In the genomic region with DNA sequence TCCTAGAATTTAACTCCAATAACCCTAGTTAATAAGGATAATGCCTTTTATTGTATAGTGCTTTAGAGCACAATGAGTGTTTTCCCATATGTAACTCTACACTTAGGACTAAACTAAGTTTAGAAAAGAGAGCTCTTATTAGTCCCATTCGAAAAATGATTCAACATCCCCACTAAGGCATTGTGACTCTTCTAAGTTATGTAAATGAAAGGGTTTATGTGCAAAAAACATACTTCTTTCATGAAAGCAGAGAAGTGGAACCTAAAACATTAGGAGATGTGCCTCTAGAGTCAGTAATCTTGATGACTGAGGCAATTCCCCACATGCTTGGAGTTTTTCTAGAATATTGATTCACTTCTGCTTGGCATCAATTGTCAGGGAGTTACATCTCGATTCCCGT, we compare ENCODE assay signal across 36 cellular contexts.
"Had no signal": no experiment of that assay in that cellular context is flagged by ENCODE, and none has a peak within 500 bp of the region (broad histone marks: within the 10 kb centered on the region; RNA-seq: fewer than 3 reads in every experiment).

No MANE protein-coding gene starts in this region.

- H3K4me1 Mint-ChIP-seq: activated naive CD4-positive, alpha-beta T cell treated with anti-CD3 and anti-CD28 coated beads, Interleukin-2, amount 10 ng/mL, durations not matched to agents 7 days and 5 days; activated naive CD4-positive, alpha-beta T cell treated with anti-CD3 and anti-CD28 coated beads, Interleukin-2, amount 50 U/mL, for 24 hours; activated naive CD8-positive, alpha-beta T cell treated with anti-CD3 and anti-CD28 coated beads for 36 hours; activated naive CD8-positive, alpha-beta T cell treated with anti-CD3 and anti-CD28 coated beads, Interleukin-2, amount 10 ng/mL, durations not matched to agents 7 days and 5 days; activated naive CD8-positive, alpha-beta T cell treated with anti-CD3 and anti-CD28 coated beads, Interleukin-2, amount 50 U/mL, for 24 hours; activated T-helper 17 cell treated with anti-CD3 and anti-CD28 coated beads, Interleukin-2, amount 50 U/mL, for 72 hours; brain; central memory CD8-positive, alpha-beta T cell had no signal

- FAIRE-seq: astrocyte, bronchial epithelial cell had no signal

- H3K27me3 Mint-ChIP-seq: activated naive CD4-positive, alpha-beta T cell treated with anti-CD3 and anti-CD28 coated beads, Interleukin-2, amount 10 ng/mL, durations not matched to agents 7 days and 5 days; activated naive CD4-positive, alpha-beta T cell treated with anti-CD3 and anti-CD28 coated beads, Interleukin-2, amount 50 U/mL, for 24 hours; activated naive CD8-positive, alpha-beta T cell; activated naive CD8-positive, alpha-beta T cell treated with anti-CD3 and anti-CD28 coated beads for 36 hours; activated naive CD8-positive, alpha-beta T cell treated with anti-CD3 and anti-CD28 coated beads, Interleukin-2, amount 10 ng/mL, durations not matched to agents 7 days and 5 days; activated naive CD8-positive, alpha-beta T cell treated with anti-CD3 and anti-CD28 coated beads, Interleukin-2, amount 50 U/mL, for 24 hours; activated T-cell treated with anti-CD3 and anti-CD28 coated beads, Interleukin-2, amount 50 U/mL, for 24 hours; activated T-helper 17 cell treated with anti-CD3 and anti-CD28 coated beads, Interleukin-2, amount 50 U/mL, for 72 hours; central memory CD8-positive, alpha-beta T cell had no signal

- H3K36me3 Mint-ChIP-seq: activated naive CD4-positive, alpha-beta T cell treated with anti-CD3 and anti-CD28 coated beads, Interleukin-2, amount 10 ng/mL, durations not matched to agents 7 days and 5 days; activated naive CD4-positive, alpha-beta T cell treated with anti-CD3 and anti-CD28 coated beads, Interleukin-2, amount 50 U/mL, for 24 hours; activated naive CD4-positive, alpha-beta T cell treated with anti-CD3 and anti-CD28 coated beads, Interleukin-2, amount 50 U/mL, for 72 hours; activated naive CD8-positive, alpha-beta T cell; activated naive CD8-positive, alpha-beta T cell treated with anti-CD3 and anti-CD28 coated beads for 36 hours; activated naive CD8-positive, alpha-beta T cell treated with anti-CD3 and anti-CD28 coated beads, Interleukin-2, amount 10 ng/mL, durations not matched to agents 7 days and 5 days; brain had no signal

- H3K27ac Mint-ChIP-seq: activated naive CD4-positive, alpha-beta T cell treated with anti-CD3 and anti-CD28 coated beads for 36 hours; activated naive CD4-positive, alpha-beta T cell treated with anti-CD3 and anti-CD28 coated beads, Interleukin-2, amount 10 ng/mL, durations not matched to agents 7 days and 5 days; activated naive CD4-positive, alpha-beta T cell treated with anti-CD3 and anti-CD28 coated beads, Interleukin-2, amount 50 U/mL, for 24 hours; activated naive CD4-positive, alpha-beta T cell treated with anti-CD3 and anti-CD28 coated beads, Interleukin-2, amount 50 U/mL, for 72 hours; activated naive CD8-positive, alpha-beta T cell; activated naive CD8-positive, alpha-beta T cell treated with anti-CD3 and anti-CD28 coated beads for 36 hours; activated naive CD8-positive, alpha-beta T cell treated with anti-CD3 and anti-CD28 coated beads, Interleukin-2, amount 10 ng/mL, durations not matched to agents 7 days and 5 days; activated naive CD8-positive, alpha-beta T cell treated with anti-CD3 and anti-CD28 coated beads, Interleukin-2, amount 50 U/mL, for 24 hours; activated T-cell treated with anti-CD3 and anti-CD28 coated beads, Interleukin-2, amount 50 U/mL, for 24 hours; activated T-cell treated with anti-CD3 and anti-CD28 coated beads, Interleukin-2, amount 50 U/mL, for 72 hours; activated T-helper 1 cell treated with anti-CD3 and anti-CD28 coated beads, Interleukin-12 subunit alpha, Interleukin-12 subunit beta, Interleukin-2, Interleukin-4 antibody, amounts not matched to agents 30 ng/mL and 10 ng/mL and 1 ng/mL, durations not matched to agents 14 hours and 24 hours and 36 hours; activated T-helper 17 cell treated with anti-CD3 and anti-CD28 coated beads, Interleukin-2, amount 50 U/mL, for 72 hours; activated T-helper 2 cell treated with anti-CD3 and anti-CD28 coated beads, Interferon-gamma antibody, Interleukin-2, Interleukin-4, amounts not matched to agents 10 μg/mL and 5 μg/mL and 100 μg/mL, durations not matched to agents 14 hours and 24 hours and 36 hours; brain had no signal

- H3K4me3 Mint-ChIP-seq: activated naive CD4-positive, alpha-beta T cell treated with anti-CD3 and anti-CD28 coated beads for 36 hours; activated naive CD4-positive, alpha-beta T cell treated with anti-CD3 and anti-CD28 coated beads, Interleukin-2, amount 10 ng/mL, durations not matched to agents 7 days and 5 days; activated naive CD4-positive, alpha-beta T cell treated with anti-CD3 and anti-CD28 coated beads, Interleukin-2, amount 50 U/mL, for 24 hours; activated naive CD8-positive, alpha-beta T cell; activated naive CD8-positive, alpha-beta T cell treated with anti-CD3 and anti-CD28 coated beads for 36 hours; activated naive CD8-positive, alpha-beta T cell treated with anti-CD3 and anti-CD28 coated beads, Interleukin-2, amount 10 ng/mL, durations not matched to agents 7 days and 5 days; activated naive CD8-positive, alpha-beta T cell treated with anti-CD3 and anti-CD28 coated beads, Interleukin-2, amount 50 U/mL, for 24 hours; activated T-cell treated with anti-CD3 and anti-CD28 coated beads, Interleukin-2, amount 50 U/mL, for 24 hours; activated T-cell treated with anti-CD3 and anti-CD28 coated beads, Interleukin-2, amount 50 U/mL, for 4 hours; activated T-cell treated with anti-CD3 and anti-CD28 coated beads, Interleukin-2, amount 50 U/mL, for 72 hours; activated T-helper 1 cell treated with anti-CD3 and anti-CD28 coated beads, Interleukin-12 subunit alpha, Interleukin-12 subunit beta, Interleukin-2, Interleukin-4 antibody, amounts not matched to agents 30 ng/mL and 10 ng/mL and 1 ng/mL, durations not matched to agents 14 hours and 24 hours and 36 hours; activated T-helper 17 cell treated with anti-CD3 and anti-CD28 coated beads, Interleukin-2, amount 50 U/mL, for 72 hours; brain; central memory CD8-positive, alpha-beta T cell had no signal

- DNase-seq: activated effector memory CD4-positive, alpha-beta T cell treated with anti-CD3 and anti-CD28 coated beads, Interleukin-2, amount 50 U/mL, for 16 hours; activated effector memory CD4-positive, alpha-beta T cell treated with Interleukin-2 at 50 U/mL for 16 hours; activated gamma-delta T cell; activated gamma-delta T cell treated with Interleukin-2 at 50 U/mL for 16 hours; activated naive CD4-positive, alpha-beta T cell; activated naive CD4-positive, alpha-beta T cell treated with anti-CD3 and anti-CD28 coated beads for 36 hours; activated naive CD4-positive, alpha-beta T cell treated with anti-CD3 and anti-CD28 coated beads, Interleukin-2, amount 10 ng/mL, durations not matched to agents 7 days and 5 days; activated naive CD4-positive, alpha-beta T cell treated with anti-CD3 and anti-CD28 coated beads, Interleukin-2, amount 50 U/mL, for 16 hours; activated naive CD4-positive, alpha-beta T cell treated with Interleukin-2 at 50 U/mL for 16 hours; activated naive CD8-positive, alpha-beta T cell treated with anti-CD3 and anti-CD28 coated beads for 36 hours; activated naive CD8-positive, alpha-beta T cell treated with anti-CD3 and anti-CD28 coated beads, Interleukin-2, amount 10 ng/mL, durations not matched to agents 7 days and 5 days; activated naive CD8-positive, alpha-beta T cell treated with anti-CD3 and anti-CD28 coated beads, Interleukin-2, amount 50 U/mL, for 24 hours; activated T-cell treated with anti-CD3 and anti-CD28 coated beads, Interleukin-2, amount 50 U/mL, for 24 hours; activated T-cell treated with anti-CD3 and anti-CD28 coated beads, Interleukin-2, amount 50 U/mL, for 4 hours; activated T-cell treated with anti-CD3 and anti-CD28 coated beads, Interleukin-2, amount 50 U/mL, for 48 hours; activated T-cell treated with anti-CD3 and anti-CD28 coated beads, Interleukin-2, amount 50 U/mL, for 72 hours; adrenal gland; amniotic stem cell; amygdala; anterior cingulate cortex; aorta; body of pancreas; brain microvascular endothelial cell; caudate nucleus; central memory CD4-positive, alpha-beta T cell; cerebellar nuclear complex had no signal

- H3K9me3 Mint-ChIP-seq: activated naive CD4-positive, alpha-beta T cell treated with anti-CD3 and anti-CD28 coated beads for 36 hours; activated naive CD4-positive, alpha-beta T cell treated with anti-CD3 and anti-CD28 coated beads, Interleukin-2, amount 50 U/mL, for 24 hours; activated naive CD8-positive, alpha-beta T cell treated with anti-CD3 and anti-CD28 coated beads, Interleukin-2, amount 10 ng/mL, durations not matched to agents 7 days and 5 days; activated T-cell treated with anti-CD3 and anti-CD28 coated beads, Interleukin-2, amount 50 U/mL, for 4 hours; activated T-helper 1 cell treated with anti-CD3 and anti-CD28 coated beads, Interleukin-12 subunit alpha, Interleukin-12 subunit beta, Interleukin-2, Interleukin-4 antibody, amounts not matched to agents 30 ng/mL and 10 ng/mL and 1 ng/mL, durations not matched to agents 14 hours and 24 hours and 36 hours; brain had no signal
